In the genomic region with DNA sequence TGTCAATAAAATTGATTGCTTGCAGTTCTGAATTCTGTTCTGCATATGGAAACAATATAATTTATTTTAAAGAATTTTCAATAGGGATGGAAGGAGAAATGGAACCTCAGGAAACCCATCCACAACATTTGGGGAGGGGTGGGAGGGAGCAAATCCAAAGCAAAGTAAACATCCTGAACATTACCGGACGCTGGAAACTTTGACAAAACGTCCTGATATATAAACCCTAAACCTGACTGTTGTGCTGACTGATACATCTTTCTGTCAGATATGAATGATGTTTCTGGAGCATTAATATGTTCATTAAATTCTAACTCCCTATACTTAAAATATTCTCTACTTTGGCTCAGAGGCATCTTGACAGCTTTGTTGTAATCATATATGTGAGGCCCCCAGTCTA, we compare ENCODE assay signal across 25 cellular contexts.
A peak's percentile ranks its signal among the peaks of the same experiment; 100 is the strongest.
DNase-seq lines count a peak whose midpoint lies in the region; ATAC-seq, FAIRE-seq and TF ChIP-seq lines count a peak whose summit lies in the region.
"Had no signal": no experiment of that assay in that cellular context is flagged by ENCODE, and none has a peak within 500 bp of the region (broad histone marks: within the 10 kb centered on the region; RNA-seq: fewer than 3 reads in every experiment).

No MANE protein-coding gene starts in this region.

- intact Hi-C loops in left lung (cut with DNase I): no loop called here

- peaks cover 95% of the 10 kb centered on the region for H3K4me1 Mint-ChIP-seq in activated T-cell treated with anti-CD3 and anti-CD28 coated beads, Interleukin-2, amount 50 U/mL, for 24 hours (ENCODE audit: low read depth)
- H3K4me1 Mint-ChIP-seq in activated naive CD8-positive, alpha-beta T cell treated with anti-CD3 and anti-CD28 coated beads for 36 hours: peaks cover 91% of the 10 kb centered on the region

- TF ChIP-seq POLR2A in H54 (IDR thresholded peaks at IDR 0.05; ENCODE audit: low read depth, low read length): no peak

- ATAC-seq in left lung: no peak
- ATAC-seq: A549, psoas muscle had no signal

- H3K27ac ChIP-seq in left lung (peak overlapping the region; percentile 67 to 80), subcutaneous abdominal adipose tissue (ENCODE audit: low read depth, low read length) (peak overlapping the region; percentile 27)
- H3K27ac ChIP-seq: dorsolateral prefrontal cortex, psoas muscle had no signal

- TF ChIP-seq CTCF in left lung (IDR thresholded peaks at IDR 0.05): no peak

- H3K4me3 Mint-ChIP-seq in activated T-cell treated with anti-CD3 and anti-CD28 coated beads, Interleukin-2, amount 50 U/mL, for 24 hours: no peak overlapping the region
- H3K4me3 Mint-ChIP-seq in activated naive CD8-positive, alpha-beta T cell treated with anti-CD3 and anti-CD28 coated beads for 36 hours: no peak overlapping the region
- H3K4me3 Mint-ChIP-seq: activated naive CD4-positive, alpha-beta T cell treated with anti-CD3 and anti-CD28 coated beads, Interleukin-2, amount 10 ng/mL, durations not matched to agents 7 days and 5 days; CD14-positive monocyte; neural crest cell had no signal

- H3K27ac Mint-ChIP-seq in activated T-cell treated with anti-CD3 and anti-CD28 coated beads, Interleukin-2, amount 50 U/mL, for 24 hours: peak overlapping the region; percentile 88
- H3K27ac Mint-ChIP-seq in activated naive CD8-positive, alpha-beta T cell treated with anti-CD3 and anti-CD28 coated beads for 36 hours: peak overlapping the region; percentile 91
- H3K27ac Mint-ChIP-seq: activated naive CD4-positive, alpha-beta T cell treated with anti-CD3 and anti-CD28 coated beads, Interleukin-2, amount 10 ng/mL, durations not matched to agents 7 days and 5 days had no signal

- no peak overlapping the region for H3K4me3 ChIP-seq in left lung
- no peak overlapping the region for H3K4me3 ChIP-seq in subcutaneous abdominal adipose tissue (ENCODE audit: low read depth in 1 of 5, low read length in 5 of 5)
- H3K4me3 ChIP-seq: A549, breast epithelium, dorsolateral prefrontal cortex, lung, psoas muscle, spleen, tibial nerve had no signal

- H3K9me3 ChIP-seq in left lung (no peaks in the 10 kb centered on the region), subcutaneous abdominal adipose tissue (ENCODE audit: control insufficient read depth in 5 of 5, low read length in 5 of 5) (no peaks in the 10 kb centered on the region)
- H3K9me3 ChIP-seq: A549, breast epithelium, psoas muscle, spleen, tibial nerve had no signal

- no peaks in the 10 kb centered on the region for H3K9me3 Mint-ChIP-seq in activated T-cell treated with anti-CD3 and anti-CD28 coated beads, Interleukin-2, amount 50 U/mL, for 24 hours
- peaks cover 2% of the 10 kb centered on the region for H3K9me3 Mint-ChIP-seq in activated naive CD8-positive, alpha-beta T cell treated with anti-CD3 and anti-CD28 coated beads for 36 hours
- H3K9me3 Mint-ChIP-seq: activated naive CD4-positive, alpha-beta T cell treated with anti-CD3 and anti-CD28 coated beads, Interleukin-2, amount 10 ng/mL, durations not matched to agents 7 days and 5 days; CD14-positive monocyte; neural crest cell had no signal

- H3K36me3 Mint-ChIP-seq in activated T-cell treated with anti-CD3 and anti-CD28 coated beads, Interleukin-2, amount 50 U/mL, for 24 hours (ENCODE audit: low read depth): peaks cover 95% of the 10 kb centered on the region
- peaks cover 84% of the 10 kb centered on the region for H3K36me3 Mint-ChIP-seq in activated naive CD8-positive, alpha-beta T cell treated with anti-CD3 and anti-CD28 coated beads for 36 hours

- FAIRE-seq in H54 (lab: Jason Lieb, UNC): no peak

- H3K4me1 ChIP-seq in left lung (peaks cover 45 to 72% of the 10 kb centered on the region in 2 donors), subcutaneous abdominal adipose tissue (ENCODE audit: control insufficient read depth in 5 of 5, insufficient read depth in 5 of 5, low read length in 5 of 5) (peaks cover 4 to 53% (median 45%) of the 10 kb centered on the region in 5 donors)
- H3K4me1 ChIP-seq: psoas muscle had no signal

- H3K27me3 ChIP-seq in left lung (no peaks in the 10 kb centered on the region), subcutaneous abdominal adipose tissue (ENCODE audit: control insufficient read depth in 5 of 5, insufficient read depth in 4 of 5, low read length in 5 of 5) (no peaks in the 10 kb centered on the region)
- H3K27me3 ChIP-seq: breast epithelium, dorsolateral prefrontal cortex, spleen, tibial nerve had no signal

- no peak for DNase-seq in activated T-cell treated with anti-CD3 and anti-CD28 coated beads, Interleukin-2, amount 50 U/mL, for 24 hours
- DNase-seq in activated T-cell treated with anti-CD3 and anti-CD28 coated beads for 4 hours: no peak
- no peak for DNase-seq in activated naive CD8-positive, alpha-beta T cell treated with anti-CD3 and anti-CD28 coated beads for 36 hours
- DNase-seq in left lung: no peak
- no peak for DNase-seq in H54 (ENCODE audit: insufficient read length, low spot score)
- no peak for DNase-seq in KG1 (lab: John Stamatoyannopoulos, UW)
- no peak for DNase-seq in AG08396 (ENCODE audit: low spot score)
- DNase-seq: activated CD4-positive, alpha-beta T cell treated with anti-CD3 and anti-CD28 coated beads for 1 hour; activated CD8-positive, alpha-beta memory T cell treated with anti-CD3 and anti-CD28 coated beads, Interleukin-2, amount 50 U/mL, for 4 hours; activated naive CD4-positive, alpha-beta T cell treated with anti-CD3 and anti-CD28 coated beads, Interleukin-2, amount 10 ng/mL, durations not matched to agents 7 days and 5 days; dorsolateral prefrontal cortex; erythroblast; Karpas-422; NCI-H1105 treated with DMSO at 0.1 percent for 48 hours; NCI-H2171; NCI-H774; psoas muscle; spleen had no signal

- H3K9ac ChIP-seq in subcutaneous abdominal adipose tissue (ENCODE audit: low read length in 5 of 5): no peak overlapping the region

- H3K27me3 Mint-ChIP-seq in activated T-cell treated with anti-CD3 and anti-CD28 coated beads, Interleukin-2, amount 50 U/mL, for 24 hours: no peaks in the 10 kb centered on the region
- no peaks in the 10 kb centered on the region for H3K27me3 Mint-ChIP-seq in activated naive CD8-positive, alpha-beta T cell treated with anti-CD3 and anti-CD28 coated beads for 36 hours
- H3K27me3 Mint-ChIP-seq: activated naive CD4-positive, alpha-beta T cell treated with anti-CD3 and anti-CD28 coated beads, Interleukin-2, amount 10 ng/mL, durations not matched to agents 7 days and 5 days had no signal

- no peaks in the 10 kb centered on the region for H3K36me3 ChIP-seq in left lung
- H3K36me3 ChIP-seq in subcutaneous abdominal adipose tissue (ENCODE audit: control insufficient read depth in 5 of 5, insufficient read depth in 5 of 5, low read length in 5 of 5): no peaks in the 10 kb centered on the region
- H3K36me3 ChIP-seq: breast epithelium, tibial nerve had no signal
